Comparison of ENCODE assay signal across 23 cellular contexts in genomic region chr6:76940186-76940585, GRCh38.
DNase-seq lines count a peak whose midpoint lies in the region; ATAC-seq and TF ChIP-seq lines count a peak whose summit lies in the region.
"Had no signal": no experiment of that assay in that cellular context is flagged by ENCODE, and none has a peak within 500 bp of the region (broad histone marks: within the 10 kb centered on the region; RNA-seq: fewer than 3 reads in every experiment).

No MANE protein-coding gene starts in this region.

- no peak overlapping the region for H2AK5ac ChIP-seq in IMR-90 (ENCODE audit: low read depth, low read length)

- H4K8ac ChIP-seq in IMR-90 (ENCODE audit: low read depth in 2 of 2, low read length in 2 of 2) = no peak overlapping the region

- H2AK9ac ChIP-seq in IMR-90 (replicated peaks; ENCODE audit: low read depth, low read length, poor library complexity) = no peak overlapping the region

- no peak overlapping the region for H2BK15ac ChIP-seq in IMR-90 (ENCODE audit: low read depth, low read length)

- no peaks in the 10 kb centered on the region for H3K27me3 ChIP-seq in IMR-90 (ENCODE audit: control insufficient read depth, insufficient read depth, low read length)
- H3K27me3 ChIP-seq: BLaER1 had no signal

- no peak overlapping the region for H3K9ac ChIP-seq in IMR-90 (ENCODE audit: low read depth, low read length)
- H3K9ac ChIP-seq: BLaER1, KMS-11, SK-N-SH had no signal

- H3K79me1 ChIP-seq in IMR-90 (ENCODE audit: low read depth in 1 of 2, low read length in 2 of 2) = no peaks in the 10 kb centered on the region

- H2AFZ ChIP-seq in IMR-90 (replicated peaks; ENCODE audit: low read length, poor library complexity) (no peak overlapping the region), OCI-LY7 (ENCODE audit: low read length) (no peak overlapping the region)

- no peak for TF ChIP-seq RAD21 in IMR-90 (IDR thresholded peaks at IDR 0.05; ENCODE audit: low read length)

- H3K4ac ChIP-seq in IMR-90 (ENCODE audit: low read depth, low read length) = no peak overlapping the region

- H3K56ac ChIP-seq in IMR-90 (ENCODE audit: extremely low read depth, insufficient read depth, low read length) = no peak overlapping the region

- CTCF ChIA-PET in IMR-90 (lab: Yijun Ruan, JAX) = no interaction called here
- CTCF ChIA-PET in OCI-LY7 (lab: Charles Lee; ENCODE audit: unreplicated experiment) = no interaction called here

- H3K9me3 ChIP-seq in IMR-90 (ENCODE audit: control insufficient read depth, insufficient read depth, low read length) (no peaks in the 10 kb centered on the region; the same call in 1 of the 2 replicates), OCI-LY7 (ENCODE audit: low read length) (no peaks in the 10 kb centered on the region)
- H3K9me3 ChIP-seq: BLaER1, Caco-2, SK-N-SH had no signal

- H3K36me3 ChIP-seq in IMR-90 (ENCODE audit: control insufficient read depth, insufficient read depth, low read length) = no peaks in the 10 kb centered on the region
- no peaks in the 10 kb centered on the region for H3K36me3 ChIP-seq in OCI-LY7 (ENCODE audit: insufficient read depth, low read length)
- H3K36me3 ChIP-seq: BLaER1 had no signal

- no TSS peak for BruUV-seq in IMR-90 (replicated peaks; lab: Mats Ljungman, UMichigan)
- BruUV-seq in OCI-LY7 (replicated peaks; lab: Mats Ljungman, UMichigan) = no TSS peak

- H3K9me1 ChIP-seq in IMR-90 (ENCODE audit: insufficient read depth, low read length) = no peaks in the 10 kb centered on the region

- no peak overlapping the region for H3K23ac ChIP-seq in IMR-90 (ENCODE audit: low read depth, low read length)

- H3K14ac ChIP-seq in IMR-90 (replicated peaks; ENCODE audit: low read depth, low read length) = no peak overlapping the region

- no peaks in the 10 kb centered on the region for H3K9me2 ChIP-seq in OCI-LY7 (ENCODE audit: insufficient read depth, low read length)
- H3K9me2 ChIP-seq: SK-N-SH had no signal

- no peaks in the 10 kb centered on the region for H4K20me1 ChIP-seq in IMR-90 (ENCODE audit: insufficient read depth, low read length)
- no peaks in the 10 kb centered on the region for H4K20me1 ChIP-seq in OCI-LY7 (ENCODE audit: insufficient read depth, low read length)
- H4K20me1 ChIP-seq: BLaER1 had no signal

- intact Hi-C loops in IMR-90 (cut with micrococcal nuclease) (no loop called here), OCI-LY7 (cut with micrococcal nuclease; ENCODE audit: unreplicated experiment) (no loop called here)

- H3K4me3 ChIP-seq in IMR-90 (ENCODE audit: insufficient read depth, low read depth, low read length) = no peak overlapping the region
- H3K4me3 ChIP-seq in choroid plexus epithelial cell (ENCODE audit: low read depth, low read length) = no peak overlapping the region
- no peak overlapping the region for H3K4me3 ChIP-seq in skeletal muscle cell (ENCODE audit: low read depth, low read length)
- no peak overlapping the region for H3K4me3 ChIP-seq in OCI-LY7 (ENCODE audit: low read depth, low read length, poor library complexity, severe bottlenecking)
- H3K4me3 ChIP-seq: BLaER1, GM12878 had no signal

- no peaks in the 10 kb centered on the region for H3K79me2 ChIP-seq in OCI-LY7 (ENCODE audit: insufficient read depth, low read depth, low read length)

- no peak overlapping the region for H2BK5ac ChIP-seq in IMR-90 (ENCODE audit: low read depth, low read length, poor library complexity, severe bottlenecking)

- no peak overlapping the region for H2BK20ac ChIP-seq in IMR-90 (ENCODE audit: low read depth, low read length)

- POLR2A ChIA-PET in IMR-90 (lab: Charles Lee; ENCODE audit: unreplicated experiment) (no interaction called here), OCI-LY7 (lab: Charles Lee) (no interaction called here)

- dilution Hi-C loops in IMR-90 (cut with HindIII; ENCODE audit: low sequenced_read_pairs, unreplicated experiment) = no loop called here

- H2BK120ac ChIP-seq in IMR-90 (ENCODE audit: low read depth, low read length) = no peak overlapping the region

- H3K27ac ChIP-seq in IMR-90 (ENCODE audit: insufficient read depth, low read length) (no peak overlapping the region), OCI-LY7 (ENCODE audit: low read depth, low read length, poor library complexity, severe bottlenecking) (no peak overlapping the region)
- H3K27ac ChIP-seq: BLaER1, KMS-11 had no signal

- H3K18ac ChIP-seq in IMR-90 (ENCODE audit: low read depth, low read length) = no peak overlapping the region

- H4K5ac ChIP-seq in IMR-90 (ENCODE audit: low read depth, low read length) = no peak overlapping the region

- TF ChIP-seq CTCF in IMR-90 (conservative IDR thresholded peaks at IDR 0.05; ENCODE audit: low read depth, low read length) (no peak), choroid plexus epithelial cell (conservative IDR thresholded peaks at IDR 0.05; ENCODE audit: low read depth, low read length) (no peak), OCI-LY7 (conservative IDR thresholded peaks at IDR 0.05; ENCODE audit: low read length) (no peak)

- TF ChIP-seq POLR2A in IMR-90 (IDR thresholded peaks at IDR 0.05; ENCODE audit: low read depth, low read length) = no peak

- no peak overlapping the region for H3K4me2 ChIP-seq in IMR-90 (ENCODE audit: low read depth, low read length)
- no peak overlapping the region for H3K4me2 ChIP-seq in OCI-LY7 (ENCODE audit: low read length)
- H3K4me2 ChIP-seq: BLaER1, KMS-11, SK-N-SH had no signal

- in situ Hi-C loops in IMR-90 (cut with MboI; ENCODE audit: low sequenced_read_pairs) = no loop called here

- no peaks in the 10 kb centered on the region for H3K4me1 ChIP-seq in IMR-90 (ENCODE audit: control insufficient read depth, insufficient read depth, low read length)
- no peaks in the 10 kb centered on the region for H3K4me1 ChIP-seq in OCI-LY7 (ENCODE audit: insufficient read depth, low read length, poor library complexity, severe bottlenecking)
- H3K4me1 ChIP-seq: BLaER1, Caco-2 had no signal

- H4K91ac ChIP-seq in IMR-90 (ENCODE audit: insufficient read depth, low read depth, low read length) = no peak overlapping the region

- WGBS in IMR-90 (ENCODE audit: extremely low coverage in 2 of 2, insufficient read length in 1 of 2), 2 experiments = no CpG with 5 or more reads among the region's 1 CpG

- DNase-seq in IMR-90 (no peak), choroid plexus epithelial cell (ENCODE audit: low read depth) (peak; percentile 8), fibroblast of the conjunctiva (ENCODE audit: low read depth) (peak; percentile 29), skeletal muscle cell (ENCODE audit: low read depth) (peak; percentile 5), NCI-H128 (lab: John Stamatoyannopoulos, UW; ENCODE audit: unreplicated experiment) (no peak), mesenteric fat pad (ENCODE audit: low spot score) (no peak), hypothalamus (lab: John Stamatoyannopoulos, UW) (no peak), OCI-LY7 (ENCODE audit: low spot score) (no peak)
- DNase-seq: Caco-2; CD4-positive, alpha-beta T cell; DND-41; HCEC 1CT; NCI-H1105; NCI-H2029 treated with DMSO at 0.1 percent for 48 hours; NCI-H226; NCI-H510A treated with DMSO at 0.1 percent for 48 hours; NCI-H748 treated with DMSO at 0.1 percent for 48 hours; SIG-M5; SK-N-SH had no signal

- ATAC-seq in IMR-90 (ENCODE audit: low read depth) = no peak
- ATAC-seq: GM12878, Panc1 had no signal

TF ChIP-seq in IMR-90, 13 proteins besides CTCF, POLR2A, EP300 and RAD21:
- TF ChIP-seq CHD1 (IDR thresholded peaks at IDR 0.05; ENCODE audit: low read depth, low read length) = no peak
- no peak for TF ChIP-seq FOS (IDR thresholded peaks at IDR 0.05; ENCODE audit: low read depth, low read length)
- TF ChIP-seq MAZ (IDR thresholded peaks at IDR 0.05; ENCODE audit: borderline replicate concordance, low read depth, low read length) = no peak
- TF ChIP-seq RCOR1 (IDR thresholded peaks at IDR 0.05; ENCODE audit: insufficient replicate concordance, low read length) = no peak
- peak; percentile 64 for TF ChIP-seq CEBPB (IDR thresholded peaks at IDR 0.05; ENCODE audit: low read depth, low read length)
TF ChIP-seq in IMR-90: peak in this region for 1.

Comparison
In these comparisons a context has a peak if more than half of its experiments do, and no peak if none do; other contexts are left out.
1. DNase-seq: peak in choroid plexus epithelial cell (single experiment), fibroblast of the conjunctiva (single experiment) and skeletal muscle cell (single experiment); none in IMR-90 (single experiment), NCI-H128 (single experiment), mesenteric fat pad (single experiment), hypothalamus (0 of 51) and OCI-LY7 (single experiment).